1 cellular context compared by ENCODE assay signal in the genomic region with DNA sequence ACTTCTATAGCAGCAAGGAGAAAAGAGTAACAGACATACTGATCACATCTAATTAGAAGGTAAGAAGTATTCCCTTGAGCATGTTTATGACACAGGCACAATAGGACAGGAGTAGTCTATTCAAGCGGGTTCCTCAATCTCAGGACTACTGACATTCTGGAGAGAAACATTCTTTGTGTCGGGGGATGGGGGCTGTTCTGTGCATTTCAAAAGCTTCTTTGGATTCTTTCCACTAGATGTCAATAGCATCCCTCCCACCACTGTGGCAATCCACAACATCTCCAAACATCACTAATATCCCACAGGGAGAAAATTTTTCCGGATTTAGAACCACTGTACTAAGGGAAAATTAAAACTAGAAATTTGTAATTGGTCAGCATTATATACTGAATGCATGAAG.
TF ChIP-seq lines count a peak whose summit lies in the region.

No MANE protein-coding gene starts in this region.

TF ChIP-seq in SK-N-SH treated with all-trans-retinoic acid at 6 μM for 48 hours, 23 proteins besides CTCF, POLR2A, EP300 and RAD21 (continued from another document):
- TF ChIP-seq, protein P1, sequence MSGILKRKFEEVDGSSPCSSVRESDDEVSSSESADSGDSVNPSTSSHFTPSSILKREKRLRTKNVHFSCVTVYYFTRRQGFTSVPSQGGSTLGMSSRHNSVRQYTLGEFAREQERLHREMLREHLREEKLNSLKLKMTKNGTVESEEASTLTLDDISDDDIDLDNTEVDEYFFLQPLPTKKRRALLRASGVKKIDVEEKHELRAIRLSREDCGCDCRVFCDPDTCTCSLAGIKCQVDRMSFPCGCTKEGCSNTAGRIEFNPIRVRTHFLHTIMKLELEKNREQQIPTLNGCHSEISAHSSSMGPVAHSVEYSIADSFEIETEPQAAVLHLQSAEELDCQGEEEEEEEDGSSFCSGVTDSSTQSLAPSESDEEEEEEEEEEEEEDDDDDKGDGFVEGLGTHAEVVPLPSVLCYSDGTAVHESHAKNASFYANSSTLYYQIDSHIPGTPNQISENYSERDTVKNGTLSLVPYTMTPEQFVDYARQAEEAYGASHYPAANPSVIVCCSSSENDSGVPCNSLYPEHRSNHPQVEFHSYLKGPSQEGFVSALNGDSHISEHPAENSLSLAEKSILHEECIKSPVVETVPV (CRISPR knock-in tag; IDR thresholded peaks at IDR 0.05): no peak
- TF ChIP-seq PPARA (CRISPR knock-in tag; IDR thresholded peaks at IDR 0.05; ENCODE audit: borderline replicate concordance): no peak
